19 cellular contexts compared by ENCODE assay signal in genomic region chr3:134457331-134458125, GRCh38. TPM values are rescaled to one million over a fixed set of nuclear protein-coding genes. Genes with fewer than 3 reads are reported as not detected.
A peak's percentile ranks its signal among the peaks of the same experiment; 100 is the strongest.
DNase-seq lines count a peak whose midpoint lies in the region; FAIRE-seq and TF ChIP-seq lines count a peak whose summit lies in the region.
"Had no signal": no experiment of that assay in that cellular context is flagged by ENCODE, and none has a peak within 500 bp of the region (broad histone marks: within the 10 kb centered on the region; RNA-seq: fewer than 3 reads in every experiment).

No MANE protein-coding gene starts in this region.

- dilution Hi-C loops in mammary epithelial cell (cut with HindIII; ENCODE audit: low sequenced_read_pairs) = no loop called here
- dilution Hi-C loops in keratinocyte (cut with MboI; ENCODE audit: extremely low pct_ligation_motif_present, low sequenced_read_pairs) = no loop called here

- peak overlapping the region; percentile 33 for H2AFZ ChIP-seq in mammary epithelial cell (ENCODE audit: low read depth, low read length)
- no peak overlapping the region for H2AFZ ChIP-seq in SK-N-SH (ENCODE audit: low read depth)
- H2AFZ ChIP-seq in keratinocyte (ENCODE audit: control insufficient read depth, low read length) = peak overlapping the region; percentile 14

- BruUV-seq in mammary epithelial cell (replicated peaks; lab: Mats Ljungman, UMichigan) = no TSS peak
- no TSS peak for BruUV-seq in MCF 10A (replicated peaks; lab: Mats Ljungman, UMichigan)

- DNase-seq in mammary epithelial cell (no peak), MCF 10A (ENCODE audit: unreplicated experiment) (no peak), SK-N-SH (peak; percentile 19), keratinocyte (ENCODE audit: low read depth, low spot score) (no peak), AG08395 (ENCODE audit: low spot score) (no peak), NCI-H2196 (lab: John Stamatoyannopoulos, UW; ENCODE audit: unreplicated experiment) (no peak), lower leg skin (ENCODE audit: low spot score in 2 of 2) (no peak)
- no peak for DNase-seq in stimulated activated CD4-positive, alpha-beta T cell treated with anti-CD3 and anti-CD28 coated beads, Interleukin-15, amount 100 ng/mL, for 24 hours
- DNase-seq: 8988T, DMS 273 treated with DMSO at 0.1 percent for 48 hours, H7, Karpas-422, MM.1S, NCI-H1092 treated with DMSO at 0.1 percent for 48 hours, NCI-H1694 treated with DMSO at 0.1 percent for 48 hours, NCI-H526 treated with DMSO at 0.1 percent for 48 hours, SHP77 treated with DMSO at 0.1 percent for 48 hours had no signal

- H3K4me3 Mint-ChIP-seq in MCF 10A (ENCODE audit: unreplicated experiment) = no peak overlapping the region

- TF ChIP-seq EP300 in SK-N-SH (IDR thresholded peaks at IDR 0.05; ENCODE audit: borderline replicate concordance in 1 of 2, low read depth in 1 of 2, low read length in 1 of 2) = no peak

- no peaks in the 10 kb centered on the region for H3K9me3 Mint-ChIP-seq in MCF 10A (ENCODE audit: unreplicated experiment)

- FAIRE-seq in keratinocyte (lab: Jason Lieb, UNC) = peak; percentile 23
- FAIRE-seq: RCC 7860 had no signal

- WGBS in mammary epithelial cell (ENCODE audit: low coverage, missing lambda C conversion rate) = 79% methylated on average over 9 of the region's 9 CpGs
- 91% methylated on average over 9 of the region's 9 CpGs for WGBS in SK-N-SH (ENCODE audit: low lambda C conversion rate)
- 57 to 60% methylated on average over 9 of the region's 9 CpGs for WGBS in lower leg skin, 2 donors

- no peaks in the 10 kb centered on the region for H3K27me3 ChIP-seq in mammary epithelial cell (ENCODE audit: insufficient read depth, low read length)
- H3K27me3 ChIP-seq in SK-N-SH (ENCODE audit: insufficient read depth) = no peaks in the 10 kb centered on the region
- H3K27me3 ChIP-seq in keratinocyte (ENCODE audit: control insufficient read depth, extremely low read depth, insufficient read depth, low read length) = no peaks in the 10 kb centered on the region
- H3K27me3 ChIP-seq: BLaER1 treated with 17β-estradiol and CSF1 and Interleukin-3, amounts not matched to agents 10 nM and 100 nM had no signal

- no peaks in the 10 kb centered on the region for H3K9me2 ChIP-seq in SK-N-SH

- H3K36me3 Mint-ChIP-seq in MCF 10A (ENCODE audit: insufficient read depth, unreplicated experiment) = no peaks in the 10 kb centered on the region

- intact Hi-C loops in mammary epithelial cell (cut with micrococcal nuclease) (no loop called here), MCF 10A (cut with micrococcal nuclease) (no loop called here), lower leg skin (cut with DNase I; ENCODE audit: low total_unique reads) (loop anchor here (10.0 kb wide), 2 partner anchors 53 to 243 kb away; no protein-coding TSS in a partner anchor)

- H3K4me1 Mint-ChIP-seq in MCF 10A (ENCODE audit: insufficient read depth, unreplicated experiment) = peaks cover 10% of the 10 kb centered on the region

- no peaks in the 10 kb centered on the region for H3K27me3 Mint-ChIP-seq in MCF 10A (ENCODE audit: insufficient read depth, unreplicated experiment)

- POLR2A ChIA-PET in MCF 10A (lab: Yijun Ruan, JAX) (interaction anchor here (1.2 kb wide), 1 partner anchor 12 kb away, joined by 3 read pairs; no protein-coding TSS in a partner anchor), SK-N-SH (lab: Yijun Ruan, JAX) (interaction anchor here (0.6 kb wide), 1 partner anchor 9 kb away, joined by 3 read pairs; no protein-coding TSS in a partner anchor)

- H3K27ac ChIP-seq in mammary epithelial cell (ENCODE audit: insufficient read depth, low read depth, low read length) = no peak overlapping the region
- H3K27ac ChIP-seq in SK-N-SH (ENCODE audit: low read depth in 2 of 2, low read length in 1 of 2) = no peak overlapping the region
- H3K27ac ChIP-seq in keratinocyte (ENCODE audit: control insufficient read depth, insufficient read depth, low read length) = no peak overlapping the region
- H3K27ac ChIP-seq: BLaER1 treated with 17β-estradiol and CSF1 and Interleukin-3, amounts not matched to agents 10 nM and 100 nM had no signal

- no peak overlapping the region for H3K27ac Mint-ChIP-seq in MCF 10A (ENCODE audit: low read depth, unreplicated experiment)

- no peaks in the 10 kb centered on the region for H3K9me1 ChIP-seq in keratinocyte (ENCODE audit: control insufficient read depth, extremely low read depth, insufficient read depth, low read length)

- H3K9ac ChIP-seq in mammary epithelial cell (ENCODE audit: insufficient read depth, low read length) (no peak overlapping the region), SK-N-SH (no peak overlapping the region), keratinocyte (ENCODE audit: control insufficient read depth, extremely low read depth, insufficient read depth, low read length) (no peak overlapping the region)
- H3K9ac ChIP-seq: BLaER1 treated with 17β-estradiol and CSF1 and Interleukin-3, amounts not matched to agents 10 nM and 100 nM had no signal

- H3F3A ChIP-seq in SK-N-SH (replicated peaks; ENCODE audit: insufficient read depth) = peaks cover 19% of the 10 kb centered on the region

- CTCF ChIA-PET in mammary epithelial cell (lab: Charles Lee; ENCODE audit: low non-redundant PET) (no interaction called here), MCF 10A (lab: Yijun Ruan, JAX) (interaction anchor here (0.7 to 1.5 kb wide), 3 partner anchors 16 to 150 kb away, joined by 3 to 5 read pairs (median 3); no protein-coding TSS in a partner anchor), SK-N-SH (lab: Yijun Ruan, JAX) (interaction anchor here (1.0 to 2.3 kb wide), 4 partner anchors 9 to 150 kb away, joined by 3 to 9 read pairs (median 6); no protein-coding TSS in a partner anchor)

- H3K4me1 ChIP-seq in mammary epithelial cell (ENCODE audit: insufficient read depth, low read length) (peaks cover 22% of the 10 kb centered on the region), SK-N-SH (ENCODE audit: control insufficient read depth in 1 of 2, insufficient read depth in 2 of 2, low read depth in 1 of 2, low read length in 1 of 2) (peaks cover 3 to 13% of the 10 kb centered on the region in 2 experiments; a peak in 2 of 4 replicates), keratinocyte (ENCODE audit: control insufficient read depth, extremely low read depth, insufficient read depth, low read length) (peaks cover 4% of the 10 kb centered on the region)
- H3K4me1 ChIP-seq: BLaER1 treated with 17β-estradiol and CSF1 and Interleukin-3, amounts not matched to agents 10 nM and 100 nM had no signal

- H4K20me1 ChIP-seq in mammary epithelial cell (ENCODE audit: insufficient read depth, low read length) (no peaks in the 10 kb centered on the region), SK-N-SH (ENCODE audit: insufficient read depth) (no peaks in the 10 kb centered on the region), keratinocyte (ENCODE audit: control insufficient read depth, extremely low read depth, insufficient read depth, low read length) (no peaks in the 10 kb centered on the region)
- H4K20me1 ChIP-seq: BLaER1 treated with 17β-estradiol and CSF1 and Interleukin-3, amounts not matched to agents 10 nM and 100 nM had no signal

- no peak for TF ChIP-seq POLR2A in lower leg skin (IDR thresholded peaks at IDR 0.05)

- H3K4me3 ChIP-seq in mammary epithelial cell (replicated peaks in 1 of 3; ENCODE audit: insufficient read depth in 1 of 3, low read depth in 2 of 3, low read length in 3 of 3) = no peak overlapping the region
- H3K4me3 ChIP-seq in SK-N-SH (ENCODE audit: low read depth in 2 of 2, low read length in 1 of 2) = no peak overlapping the region
- H3K4me3 ChIP-seq in keratinocyte (ENCODE audit: control insufficient read depth in 2 of 3, extremely low read depth in 1 of 3, insufficient read depth in 2 of 3, low read depth in 1 of 3, low read length in 3 of 3) = no peak overlapping the region
- H3K4me3 ChIP-seq in lower leg skin (ENCODE audit: low read depth, poor library complexity, severe bottlenecking) = no peak overlapping the region
- H3K4me3 ChIP-seq: BLaER1 treated with 17β-estradiol and CSF1 and Interleukin-3, amounts not matched to agents 10 nM and 100 nM had no signal

- H3K4me2 ChIP-seq in mammary epithelial cell (ENCODE audit: insufficient read depth, low read depth, low read length) = no peak overlapping the region
- H3K4me2 ChIP-seq in SK-N-SH = no peak overlapping the region
- H3K4me2 ChIP-seq in keratinocyte (ENCODE audit: control insufficient read depth, extremely low read depth, insufficient read depth, low read depth, low read length) = no peak overlapping the region
- H3K4me2 ChIP-seq: BLaER1 treated with 17β-estradiol and CSF1 and Interleukin-3, amounts not matched to agents 10 nM and 100 nM had no signal

- H3K36me3 ChIP-seq in mammary epithelial cell (ENCODE audit: insufficient read depth, low read length) (no peaks in the 10 kb centered on the region), SK-N-SH (replicated peaks in 1 of 2; ENCODE audit: control insufficient read depth in 1 of 2, insufficient read depth in 2 of 2, low read length in 1 of 2) (no peaks in the 10 kb centered on the region), keratinocyte (ENCODE audit: control insufficient read depth in 2 of 2, extremely low read depth in 1 of 2, insufficient read depth in 2 of 2, low read length in 2 of 2) (no peaks in the 10 kb centered on the region)
- H3K36me3 ChIP-seq: BLaER1 treated with 17β-estradiol and CSF1 and Interleukin-3, amounts not matched to agents 10 nM and 100 nM had no signal

- TF ChIP-seq RAD21 in SK-N-SH (IDR thresholded peaks at IDR 0.05; ENCODE audit: low read length) = no peak

- TF ChIP-seq CTCF in mammary epithelial cell (conservative IDR thresholded peaks at IDR 0.05 in 1 of 2, IDR thresholded peaks at IDR 0.05 in 1 of 2; ENCODE audit: extremely low read depth in 1 of 2, insufficient read depth in 1 of 2, low read depth in 1 of 2, low read length in 2 of 2) (no peak), MCF 10A (IDR thresholded peaks at IDR 0.05; ENCODE audit: unreplicated experiment) (no peak), SK-N-SH (IDR thresholded peaks at IDR 0.05) (no peak), keratinocyte (optimal IDR thresholded peaks at IDR 0.05 in 1 of 3, IDR thresholded peaks at IDR 0.05 in 1 of 3, conservative IDR thresholded peaks at IDR 0.05 in 1 of 3; ENCODE audit: extremely low read depth in 1 of 3, insufficient read depth in 2 of 3, low read length in 3 of 3) (no peak), lower leg skin (IDR thresholded peaks at IDR 0.05) (no peak)

- H3K9me3 ChIP-seq in mammary epithelial cell (replicated peaks; ENCODE audit: insufficient read depth, low read length) = no peaks in the 10 kb centered on the region
- no peaks in the 10 kb centered on the region for H3K9me3 ChIP-seq in SK-N-SH
- no peaks in the 10 kb centered on the region for H3K9me3 ChIP-seq in keratinocyte (ENCODE audit: control insufficient read depth, low read depth, low read length)
- H3K9me3 ChIP-seq: BLaER1 treated with 17β-estradiol and CSF1 and Interleukin-3, amounts not matched to agents 10 nM and 100 nM had no signal

- in situ Hi-C loops in mammary epithelial cell (cut with MboI; ENCODE audit: low sequenced_read_pairs in 2 of 2) = loop anchor here in 1 of 2 donors (25.0 kb wide), 1 partner anchor 520 kb away; no protein-coding TSS in a partner anchor

- H3K79me2 ChIP-seq in mammary epithelial cell (ENCODE audit: insufficient read depth, low read length) = no peaks in the 10 kb centered on the region
- no peaks in the 10 kb centered on the region for H3K79me2 ChIP-seq in SK-N-SH (ENCODE audit: insufficient read depth)
- no peaks in the 10 kb centered on the region for H3K79me2 ChIP-seq in keratinocyte (ENCODE audit: control insufficient read depth, insufficient read depth, low read length)

RNA-seq across cellular contexts. Expression of gene ANAPC13, which starts 28.3 kb away (rescaled TPM):
- total RNA-seq in mammary epithelial cell (10 to 100 TPM; 32.2 to 40.5 TPM), MCF 10A (2022) (61.5 and 78.4 TPM in 2 replicates), lower leg skin (10 to 100 TPM; 28.4 to 52.0 (median 35.9) TPM)
- polyA plus RNA-seq in mammary epithelial cell (54.2 TPM), SK-N-SH (2012; rRNA removed) (63.5 and 76.4 TPM in 2 replicates), keratinocyte (34.8 to 63.4 TPM (median 45.6 TPM) in 3 replicates)
- polyA minus RNA-seq in mammary epithelial cell (16.2 TPM), keratinocyte (3.5 to 30.4 TPM (median 13.0 TPM) in 3 replicates)
- 116 and 169 TPM in 2 replicates for polyA plus RNA-seq in SK-N-SH (2012; cell fraction: cytosol; rRNA removed)
- 15.0 and 24.7 TPM in 2 replicates for polyA plus RNA-seq in SK-N-SH (2012; cell fraction: nucleus; rRNA removed)
- 55.2 TPM for polyA plus RNA-seq in keratinocyte (2011; ENCODE audit: low read depth)
- 55.7 and 114 TPM in 2 replicates for polyA plus RNA-seq in keratinocyte (2011; cell fraction: cytosol; rRNA removed)
- polyA plus RNA-seq in keratinocyte (2011; cell fraction: nucleus; rRNA removed) = 18.0 and 28.3 TPM in 2 replicates
- 37.3 and 53.0 TPM in 2 replicates for polyA plus RNA-seq in keratinocyte (2012; ENCODE audit: low replicate concordance)
- polyA minus RNA-seq in keratinocyte (2011; cell fraction: cytosol; rRNA and poly(A)+ RNA removed) = 12.9 TPM
- 3.3 and 5.8 TPM in 2 replicates for polyA minus RNA-seq in keratinocyte (2011; cell fraction: nucleus; rRNA and poly(A)+ RNA removed)

RNA-seq across cellular contexts. Expression of gene CEP63, which starts 28.3 kb away (rescaled TPM):
- total RNA-seq in mammary epithelial cell (10 to 100 TPM in 1 of 2 donors, 1 to 10 TPM in 1; 7.2 to 25.3 TPM), MCF 10A (2022) (37.0 and 40.0 TPM in 2 replicates), lower leg skin (10 to 100 TPM; 15.6 to 23.2 (median 18.1) TPM)
- polyA plus RNA-seq in mammary epithelial cell (9.0 TPM), SK-N-SH (2012; rRNA removed) (6.0 and 6.3 TPM in 2 replicates), keratinocyte (5.4 to 10.1 TPM (median 8.7 TPM) in 3 replicates)
- polyA minus RNA-seq in mammary epithelial cell (3.9 TPM), keratinocyte (1.2 to 3.8 TPM (median 2.5 TPM) in 3 replicates)
- 9.8 and 14.6 TPM in 2 replicates for polyA plus RNA-seq in SK-N-SH (2012; cell fraction: cytosol; rRNA removed)
- 3.6 and 14.0 TPM in 2 replicates for polyA plus RNA-seq in SK-N-SH (2012; cell fraction: nucleus; rRNA removed)
- polyA plus RNA-seq in keratinocyte (2011; ENCODE audit: low read depth) = 48.3 TPM
- polyA plus RNA-seq in keratinocyte (2011; cell fraction: cytosol; rRNA removed) = 7.4 and 10.4 TPM in 2 replicates
- polyA plus RNA-seq in keratinocyte (2011; cell fraction: nucleus; rRNA removed) = 4.9 and 9.6 TPM in 2 replicates
- polyA plus RNA-seq in keratinocyte (2012; ENCODE audit: low replicate concordance) = 13.7 and 16.3 TPM in 2 replicates
- 3.5 TPM for polyA minus RNA-seq in keratinocyte (2011; cell fraction: cytosol; rRNA and poly(A)+ RNA removed)
- polyA minus RNA-seq in keratinocyte (2011; cell fraction: nucleus; rRNA and poly(A)+ RNA removed) = 7.0 and 8.8 TPM in 2 replicates
